ENCODE assay signal across 8 cellular contexts in genomic region chr9:70413427-70413797, GRCh38. TPM values are rescaled to one million over a fixed set of nuclear protein-coding genes. Genes with fewer than 3 reads are reported as not detected.
DNase-seq lines count a peak whose midpoint lies in the region; ATAC-seq and TF ChIP-seq lines count a peak whose summit lies in the region.

No MANE protein-coding gene starts in this region.

- H3K36me3 ChIP-seq in Panc1 (ENCODE audit: control insufficient read depth, insufficient read depth, low read length) (no peaks in the 10 kb centered on the region; the same call in 1 of the 2 replicates), liver (ENCODE audit: control insufficient read depth in 4 of 4, insufficient read depth in 3 of 4, low read depth in 1 of 4, low read length in 3 of 4) (no peaks in the 10 kb centered on the region)

- H3K27ac ChIP-seq in Panc1 (ENCODE audit: low read length) = no peak overlapping the region
- peak overlapping the region; percentile 87 to 99 for H3K27ac ChIP-seq in liver (ENCODE audit: low read depth in 1 of 2, low read length in 2 of 2)
- peak overlapping the region; percentile 98 for H3K27ac ChIP-seq in temporal lobe (ENCODE audit: low read depth, low read length)

- H3K27ac Mint-ChIP-seq in central memory CD8-positive, alpha-beta T cell (ENCODE audit: low read depth) = peak overlapping the region; percentile 100

- POLR2A ChIA-PET in Panc1 (lab: Charles Lee) = no interaction called here

- no peak for TF ChIP-seq RAD21 in liver (IDR thresholded peaks at IDR 0.05)

- intact Hi-C loops in Panc1 (cut with micrococcal nuclease; ENCODE audit: unreplicated experiment) = loop anchor here (5.0 kb wide), 1 partner anchor 66 kb away; no protein-coding TSS in a partner anchor

- H3K27me3 Mint-ChIP-seq in central memory CD8-positive, alpha-beta T cell = no peaks in the 10 kb centered on the region

- H3K4me3 ChIP-seq in Panc1 (ENCODE audit: low read depth in 2 of 2, low read length in 2 of 2) = peak overlapping the region; percentile 54 to 60
- H3K4me3 ChIP-seq in liver (ENCODE audit: low read depth in 1 of 3, low read length in 3 of 3) = peak overlapping the region; percentile 88 to 100 (median 89)

- TF ChIP-seq CTCF in Panc1 (IDR thresholded peaks at IDR 0.05) (no peak), liver (IDR thresholded peaks at IDR 0.05; ENCODE audit: low read depth, low read length, missing input control) (no peak)

- H3K27me3 ChIP-seq in Panc1 (ENCODE audit: control insufficient read depth, insufficient read depth, low read length) = no peaks in the 10 kb centered on the region
- no peaks in the 10 kb centered on the region for H3K27me3 ChIP-seq in liver (ENCODE audit: control insufficient read depth in 4 of 4, insufficient read depth in 4 of 4, low read length in 3 of 4)

- no TSS peak for BruUV-seq in Panc1 (replicated peaks; lab: Mats Ljungman, UMichigan)

- DNase-seq in Ammon's horn (ENCODE audit: low spot score) (peak; percentile 62), Panc1 (ENCODE audit: low read depth, low spot score) (no peak), NCI-H510A treated with DMSO at 0.1 percent for 48 hours (lab: John Stamatoyannopoulos, UW) (no peak)
- no peak for DNase-seq in central memory CD8-positive, alpha-beta T cell (ENCODE audit: low spot score in 2 of 2)

- H3K9me3 ChIP-seq in Panc1 (ENCODE audit: control insufficient read depth, insufficient read depth, low read depth, low read length) (no peaks in the 10 kb centered on the region), liver (ENCODE audit: control insufficient read depth in 4 of 4, low read length in 3 of 4) (no peaks in the 10 kb centered on the region)

- under 1% methylated on average over 60 of the region's 60 CpGs for WGBS in liver

- no peaks in the 10 kb centered on the region for H3K9me3 Mint-ChIP-seq in central memory CD8-positive, alpha-beta T cell

- H3K4me3 Mint-ChIP-seq in central memory CD8-positive, alpha-beta T cell = peak overlapping the region; percentile 97

- peak overlapping the region; percentile 100 for H3K9ac ChIP-seq in liver (ENCODE audit: low read depth in 1 of 2, low read length in 2 of 2)

- in situ Hi-C loops in Panc1 (cut with HindIII; ENCODE audit: low pct_unique_long_range_greater_than_20kb, low sequenced_read_pairs) = no loop called here

- ATAC-seq in GM18508 (IDR thresholded peaks at IDR 0.05; ENCODE audit: insufficient read depth, unreplicated experiment) (peak; percentile 7), HG02938 (IDR thresholded peaks at IDR 0.05; ENCODE audit: unreplicated experiment) (peak; percentile 19), Panc1 (peak; percentile 46)
- ATAC-seq in central memory CD8-positive, alpha-beta T cell (replicated peaks; ENCODE audit: extremely low read depth, poor library complexity, severe bottlenecking) = peak; percentile 39

- 0 out of 2 replicates have a peak, but pooled peaks cover 3% of the 10 kb centered on the region for H3K4me1 ChIP-seq in Panc1 (ENCODE audit: control insufficient read depth, insufficient read depth, low read length)
- H3K4me1 ChIP-seq in liver (ENCODE audit: control insufficient read depth in 4 of 4, insufficient read depth in 4 of 4, low read length in 3 of 4) = peaks cover 2 to 54% (median 10%) of the 10 kb centered on the region in 4 donors

- H3K4me1 Mint-ChIP-seq in central memory CD8-positive, alpha-beta T cell = peaks cover 48% of the 10 kb centered on the region

- H3K36me3 Mint-ChIP-seq in central memory CD8-positive, alpha-beta T cell (ENCODE audit: insufficient read depth) = peaks cover 33% of the 10 kb centered on the region

- CTCF ChIA-PET in Panc1 (lab: Charles Lee) = no interaction called here

TF ChIP-seq in liver, 16 proteins besides CTCF, POLR2A, EP300 and RAD21:
- no peak for TF ChIP-seq ZBTB33 (IDR thresholded peaks at IDR 0.05)
- no peak for TF ChIP-seq HNF4G (IDR thresholded peaks at IDR 0.05)
- TF ChIP-seq FOXA2 (IDR thresholded peaks at IDR 0.05) = no peak
- no peak for TF ChIP-seq ATF3 (IDR thresholded peaks at IDR 0.05)
- no peak for TF ChIP-seq SP1 (IDR thresholded peaks at IDR 0.05)
- no peak for TF ChIP-seq MAX (IDR thresholded peaks at IDR 0.05)
- no peak for TF ChIP-seq JUND (IDR thresholded peaks at IDR 0.05)
- no peak for TF ChIP-seq YY1 (IDR thresholded peaks at IDR 0.05)
- TF ChIP-seq FOXA1 (IDR thresholded peaks at IDR 0.05) = no peak
- TF ChIP-seq EGR1 (IDR thresholded peaks at IDR 0.05; ENCODE audit: low read depth in 2 of 2) = no peak
- TF ChIP-seq RXRA (IDR thresholded peaks at IDR 0.05) = no peak
- no peak for TF ChIP-seq TAF1 (conservative IDR thresholded peaks at IDR 0.05)
- no peak for TF ChIP-seq REST (IDR thresholded peaks at IDR 0.05)
- no peak for TF ChIP-seq NR2F2 (IDR thresholded peaks at IDR 0.05)
- TF ChIP-seq HNF4A (conservative IDR thresholded peaks at IDR 0.05) = no peak
- no peak for TF ChIP-seq GABPA (IDR thresholded peaks at IDR 0.05 in 1 of 2, conservative IDR thresholded peaks at IDR 0.05 in 1 of 2)
TF ChIP-seq in liver: peak in this region for 0.

RNA-seq across cellular contexts. Expression of gene KLF9, which starts 1.0 kb away (rescaled TPM):
- total RNA-seq in Panc1 (2021; ENCODE audit: unreplicated experiment) (0.95 TPM), liver (10 to 100 TPM in 1 of 2 donors, 1 to 10 TPM in 1; 2.2 to 77.0 TPM), temporal lobe (10.1 TPM)
- 0.55 TPM for polyA plus RNA-seq in Panc1 (2012; ENCODE audit: insufficient read length)
- polyA plus RNA-seq in liver = 10 to 100 TPM; 15.0 to 18.4 TPM
